Comparison of ENCODE assay signal across 8 cellular contexts in the genomic region with DNA sequence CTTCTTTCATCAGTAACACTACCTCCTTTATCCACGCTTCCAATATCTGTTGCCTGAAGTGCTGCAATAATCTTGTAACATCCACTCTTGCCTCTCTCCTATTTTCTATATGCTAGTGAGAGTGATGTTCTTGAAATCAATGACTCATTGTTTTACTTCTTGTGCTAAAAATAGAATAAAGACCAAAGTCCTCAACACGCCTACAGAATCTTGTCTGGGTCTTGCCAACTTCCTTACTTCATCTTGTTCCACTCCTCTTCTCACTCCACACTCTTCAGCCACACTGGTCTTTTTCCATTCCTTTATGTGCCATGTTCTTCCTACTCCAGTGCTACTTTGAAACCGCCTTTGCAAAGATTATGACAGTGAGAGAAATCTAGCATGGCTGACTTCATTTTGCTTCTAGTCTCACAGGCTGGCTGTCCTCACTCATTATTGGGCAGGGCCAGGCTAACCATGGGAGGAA.
A peak's percentile ranks its signal among the peaks of the same experiment; 100 is the strongest.
DNase-seq lines count a peak whose midpoint lies in the region; ATAC-seq, FAIRE-seq and TF ChIP-seq lines count a peak whose summit lies in the region.

No MANE protein-coding gene starts in this region.

- CTCF ChIA-PET in PC-3 (lab: Charles Lee), result no interaction called here

- H3K27me3 ChIP-seq in PC-3 (ENCODE audit: low read length), result no peaks in the 10 kb centered on the region

- H3K4me3 ChIP-seq in PC-3 (ENCODE audit: low read length), result no peak overlapping the region

- FAIRE-seq in GM12891 (lab: Jason Lieb, UNC), result no peak

- no TSS peak for BruUV-seq in PC-3 (replicated peaks; lab: Mats Ljungman, UMichigan)

- no peaks in the 10 kb centered on the region for H3K9me2 ChIP-seq in PC-3 (replicated peaks; ENCODE audit: low read length)

- no peaks in the 10 kb centered on the region for H3K36me3 ChIP-seq in PC-3 (ENCODE audit: low read depth, low read length)

- DNase-seq in GM12891 (ENCODE audit: insufficient read length, low spot score), result no peak
- DNase-seq in HCEC 1CT, result peak; percentile 76
- peak; percentile 36 for DNase-seq in PC-3
- DNase-seq in iris pigment epithelial cell (ENCODE audit: low read depth), result peak; percentile 78
- DNase-seq in C1 segment of cervical spinal cord (lab: John Stamatoyannopoulos, UW), result no peak
- DNase-seq in NAMALWA (ENCODE audit: low spot score), result no peak
- DNase-seq in T-helper 9 cell, result no peak

- no peak for TF ChIP-seq CTCF in PC-3 (conservative IDR thresholded peaks at IDR 0.05; ENCODE audit: low read depth, low read length)

- no peak overlapping the region for H2AFZ ChIP-seq in PC-3 (ENCODE audit: low read length)

- H3K4me1 ChIP-seq in PC-3 (ENCODE audit: insufficient read depth, low read length), result peaks cover 54% of the 10 kb centered on the region

- peaks cover 10% of the 10 kb centered on the region for H3F3A ChIP-seq in PC-3 (ENCODE audit: low read length, unreplicated experiment)

- POLR2A ChIA-PET in PC-3 (lab: Charles Lee; ENCODE audit: unreplicated experiment), result no interaction called here

- H3K9me3 ChIP-seq in PC-3 (ENCODE audit: low read length), result no peaks in the 10 kb centered on the region

- peak overlapping the region; percentile 90; the same call in 1 of the 2 replicates for H3K9ac ChIP-seq in PC-3 (ENCODE audit: low read length)

- no peak for TF ChIP-seq POLR2A in GM12891 (IDR thresholded peaks at IDR 0.05; ENCODE audit: low read depth, low read length)

- peak overlapping the region; percentile 79 for H3K4me2 ChIP-seq in PC-3 (ENCODE audit: low read length)

- no peaks in the 10 kb centered on the region for H4K20me1 ChIP-seq in PC-3 (ENCODE audit: low read length)

- no peaks in the 10 kb centered on the region for H3K79me2 ChIP-seq in PC-3 (ENCODE audit: low read length)

- H3K27ac ChIP-seq in PC-3 (ENCODE audit: low read length), result peak overlapping the region; percentile 99

- no peak for ATAC-seq in PC-3
- ATAC-seq in HG02623 (IDR thresholded peaks at IDR 0.05; ENCODE audit: unreplicated experiment), result no peak

- intact Hi-C loops in PC-3 (cut with micrococcal nuclease), result no loop called here

TF ChIP-seq in GM12891, 5 proteins besides CTCF, POLR2A, EP300 and RAD21:
- TF ChIP-seq SPI1 (IDR thresholded peaks at IDR 0.05; ENCODE audit: low read depth, low read length) (peak; percentile 49; the same call in 1 of the 2 replicates), PAX5 (IDR thresholded peaks at IDR 0.05; ENCODE audit: insufficient read depth, low read length, severe bottlenecking) (no peak)

Comparison
In these comparisons a context has a peak if more than half of its experiments do, and no peak if none do; other contexts are left out.
1. DNase-seq: peak in HCEC 1CT (single experiment), PC-3 (single experiment) and iris pigment epithelial cell (single experiment); none in GM12891 (single experiment), C1 segment of cervical spinal cord (0 of 14), NAMALWA (single experiment) and T-helper 9 cell (single experiment).